ENCODE assay signal across 8 cellular contexts in genomic region chr10:115092555-115093285, GRCh38. TPM values are rescaled to one million over a fixed set of nuclear protein-coding genes. Genes with fewer than 3 reads are reported as not detected.
DNase-seq lines count a peak whose midpoint lies in the region; ATAC-seq and TF ChIP-seq lines count a peak whose summit lies in the region.

No MANE protein-coding gene starts in this region.

- no peak for TF ChIP-seq POLR2A in gastrocnemius medialis (IDR thresholded peaks at IDR 0.05)

- no peaks in the 10 kb centered on the region for H3F3A ChIP-seq in OCI-LY1 (ENCODE audit: insufficient read depth, low read length)

- no peak for DNase-seq in BJ (ENCODE audit: low read depth)
- peak; percentile 64 for DNase-seq in astrocyte of the hippocampus (ENCODE audit: low read depth, low spot score)
- peak in 1 of 2 donors; percentile 17 for DNase-seq in gastrocnemius medialis
- DNase-seq in effector CD8-positive, alpha-beta T cell (lab: John Stamatoyannopoulos, UW), result no peak

- no peaks in the 10 kb centered on the region for H3K79me2 ChIP-seq in OCI-LY1 (ENCODE audit: insufficient read depth, low read length)

- H3K9me2 ChIP-seq in OCI-LY1 (ENCODE audit: low read depth, low read length), result no peaks in the 10 kb centered on the region

- no peak overlapping the region for H2AFZ ChIP-seq in OCI-LY1 (ENCODE audit: low read length)

- TF ChIP-seq CTCF in BJ (IDR thresholded peaks at IDR 0.05; ENCODE audit: insufficient read depth, low read depth, low read length) (no peak), OCI-LY1 (IDR thresholded peaks at IDR 0.05; ENCODE audit: low read length) (no peak), gastrocnemius medialis (IDR thresholded peaks at IDR 0.05 in 4 of 5, conservative IDR thresholded peaks at IDR 0.05 in 1 of 5) (no peak)

- H3K4me1 ChIP-seq in OCI-LY1 (ENCODE audit: insufficient read depth, low read length, severe bottlenecking) (no peaks in the 10 kb centered on the region), gastrocnemius medialis (peaks cover 4 to 6% of the 10 kb centered on the region in 2 donors)

- H3K4me3 ChIP-seq in BJ (ENCODE audit: low read depth, low read length) (peak overlapping the region; percentile 52), OCI-LY1 (ENCODE audit: low read depth, low read length, poor library complexity, severe bottlenecking) (peak overlapping the region; percentile 62), iPS-11a (ENCODE audit: low read depth, low read length) (peak overlapping the region; percentile 75), gastrocnemius medialis (peak overlapping the region; percentile 57 to 66 (median 65))

- no peak overlapping the region for H3K27ac ChIP-seq in OCI-LY1 (ENCODE audit: low read depth, low read length, poor library complexity, severe bottlenecking)
- peak overlapping the region in 3 of 4 donors; percentile 28 to 80 (median 52) for H3K27ac ChIP-seq in gastrocnemius medialis

- H3K36me3 ChIP-seq in BJ (ENCODE audit: control insufficient read depth, insufficient read depth, low read length) (no peaks in the 10 kb centered on the region), OCI-LY1 (ENCODE audit: insufficient read depth, low read length) (no peaks in the 10 kb centered on the region), gastrocnemius medialis (no peaks in the 10 kb centered on the region)

- CTCF ChIA-PET in BJ (lab: Yijun Ruan, JAX), result no interaction called here

- peaks cover 19% of the 10 kb centered on the region for H3K27me3 ChIP-seq in BJ (ENCODE audit: control insufficient read depth, insufficient read depth, low read length)
- H3K27me3 ChIP-seq in OCI-LY1 (ENCODE audit: insufficient read depth, low read length), result no peaks in the 10 kb centered on the region
- peaks cover 8 to 32% (median 19%) of the 10 kb centered on the region in 3 donors for H3K27me3 ChIP-seq in gastrocnemius medialis

- H3K9me3 ChIP-seq in OCI-LY1 (ENCODE audit: low read length) (no peaks in the 10 kb centered on the region), gastrocnemius medialis (no peaks in the 10 kb centered on the region)

- no peaks in the 10 kb centered on the region for H4K20me1 ChIP-seq in OCI-LY1 (ENCODE audit: insufficient read depth, low read length)

- intact Hi-C loops in gastrocnemius medialis (cut with DNase I; ENCODE audit: low total_unique reads), result no loop called here

- ATAC-seq in GM18907 (IDR thresholded peaks at IDR 0.05; ENCODE audit: unreplicated experiment) (peak; percentile 82), HG03066 (IDR thresholded peaks at IDR 0.05; ENCODE audit: low read depth, unreplicated experiment) (peak; percentile 72), gastrocnemius medialis (peak; percentile 65 to 77)

- in situ Hi-C loops in gastrocnemius medialis (cut with MboI; ENCODE audit: low sequenced_read_pairs in 4 of 4), result no loop called here

- H3K9ac ChIP-seq in OCI-LY1 (ENCODE audit: low read length), result peak overlapping the region; percentile 55

- POLR2A ChIA-PET in BJ (lab: Charles Lee), result interaction anchor here (0.7 kb wide), 1 partner anchor 10 kb away, joined by 3 read pairs; no protein-coding TSS in a partner anchor

- H3K4me2 ChIP-seq in OCI-LY1 (ENCODE audit: low read length), result peak overlapping the region; percentile 72

RNA-seq across cellular contexts. Expression of gene ATRNL1, which starts 0.4 kb away (rescaled TPM):
- polyA plus RNA-seq in BJ (2011; rRNA removed), result 0.02 TPM in 1 of 2 replicates, not detected in the other
- 0.33 TPM in 1 of 2 replicates, not detected in the other for polyA minus RNA-seq in BJ (2011; rRNA and poly(A)+ RNA removed)
- 10 to 100 TPM in 1 of 4 donors, 1 to 10 TPM in 3; 1.6 to 10.8 (median 3.8) TPM for total RNA-seq in gastrocnemius medialis
